ENCODE assay signal across 16 cellular contexts in the genomic region with DNA sequence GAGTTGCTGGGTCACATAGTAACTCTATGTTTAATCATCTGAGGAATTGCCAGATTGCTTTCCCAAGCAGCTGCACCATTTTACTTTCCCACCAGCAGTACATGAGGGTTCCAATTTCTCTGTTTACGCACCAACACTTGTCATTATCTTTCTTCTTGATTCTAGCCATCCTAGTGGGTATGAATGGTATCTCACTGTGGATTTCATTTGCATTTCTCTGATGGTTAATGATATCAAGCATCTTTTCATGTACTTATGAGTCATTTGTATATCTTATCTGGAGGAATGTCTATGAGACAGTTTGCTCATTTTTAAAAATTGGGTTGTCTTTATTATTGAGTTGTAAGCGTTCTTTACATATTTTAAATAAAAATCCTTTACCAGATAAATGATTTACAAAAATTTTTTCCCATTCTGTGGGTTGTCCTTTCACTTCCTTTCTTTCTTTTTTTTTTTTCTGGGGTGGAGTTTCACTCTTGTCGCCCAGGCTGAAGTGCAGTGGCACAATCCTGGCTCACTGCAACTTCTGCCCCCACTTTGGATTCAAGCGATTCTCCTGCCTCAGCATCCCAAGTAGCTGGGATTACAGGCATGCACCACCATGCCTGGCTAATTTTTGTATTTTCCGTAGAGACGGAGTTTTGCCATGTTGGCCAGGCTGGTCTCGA.
"Had no signal": no experiment of that assay in that cellular context is flagged by ENCODE, and none has a peak within 500 bp of the region (broad histone marks: within the 10 kb centered on the region; RNA-seq: fewer than 3 reads in every experiment).

No MANE protein-coding gene starts in this region.

- H3K27ac Mint-ChIP-seq: activated B cell treated with CpG ODN at 0.5 μM for 24 hours; activated CD4-positive, alpha-beta T cell treated with anti-CD3 and anti-CD28 coated beads, Interleukin-2, amount 10 ng/mL, durations not matched to agents 7 days and 5 days; activated naive CD4-positive, alpha-beta T cell treated with anti-CD3 and anti-CD28 coated beads, Interleukin-2, amount 10 ng/mL, durations not matched to agents 7 days and 5 days; activated T-helper 2 cell treated with anti-CD3 and anti-CD28 coated beads, Interferon-gamma antibody, Interleukin-2, Interleukin-4, amounts not matched to agents 10 μg/mL and 5 μg/mL and 100 μg/mL, durations not matched to agents 14 hours and 24 hours and 36 hours; memory B cell; natural killer cell had no signal

- H3K4me1 Mint-ChIP-seq: memory B cell, natural killer cell had no signal

- H3K27me3 Mint-ChIP-seq: activated B cell treated with CpG ODN at 0.5 μM for 24 hours; activated CD4-positive, alpha-beta T cell treated with anti-CD3 and anti-CD28 coated beads, Interleukin-2, amount 10 ng/mL, durations not matched to agents 7 days and 5 days; memory B cell had no signal

- H3K4me3 ChIP-seq: cardiac muscle cell, sigmoid colon, spleen, thoracic aorta had no signal

- H3K27ac ChIP-seq: cardiac muscle cell, neutrophil, parathyroid adenoma, sigmoid colon, spleen, thoracic aorta had no signal

- H3K4me3 Mint-ChIP-seq: activated B cell treated with CpG ODN at 0.5 μM for 24 hours; activated CD4-positive, alpha-beta T cell treated with anti-CD3 and anti-CD28 coated beads, Interleukin-2, amount 10 ng/mL, durations not matched to agents 7 days and 5 days; activated naive CD4-positive, alpha-beta T cell treated with anti-CD3 and anti-CD28 coated beads, Interleukin-2, amount 10 ng/mL, durations not matched to agents 7 days and 5 days; memory B cell; natural killer cell had no signal

- DNase-seq: activated B cell treated with CpG ODN at 0.5 μM for 24 hours; activated CD4-positive, alpha-beta T cell treated with anti-CD3 and anti-CD28 coated beads, Interleukin-2, amount 10 ng/mL, durations not matched to agents 7 days and 5 days; activated naive CD4-positive, alpha-beta T cell treated with anti-CD3 and anti-CD28 coated beads, Interleukin-2, amount 10 ng/mL, durations not matched to agents 7 days and 5 days; activated T-cell treated with anti-CD3 and anti-CD28 coated beads for 4 hours; hypothalamus; left ventricle myocardium superior; natural killer cell; sigmoid colon; spleen had no signal

- H3K9me3 Mint-ChIP-seq: activated B cell treated with CpG ODN at 0.5 μM for 24 hours; activated CD4-positive, alpha-beta T cell treated with anti-CD3 and anti-CD28 coated beads, Interleukin-2, amount 10 ng/mL, durations not matched to agents 7 days and 5 days; activated naive CD4-positive, alpha-beta T cell treated with anti-CD3 and anti-CD28 coated beads, Interleukin-2, amount 10 ng/mL, durations not matched to agents 7 days and 5 days; activated T-helper 2 cell treated with anti-CD3 and anti-CD28 coated beads, Interferon-gamma antibody, Interleukin-2, Interleukin-4, amounts not matched to agents 10 μg/mL and 5 μg/mL and 100 μg/mL, durations not matched to agents 14 hours and 24 hours and 36 hours; memory B cell; natural killer cell had no signal

- H3K36me3 Mint-ChIP-seq: activated naive CD4-positive, alpha-beta T cell treated with anti-CD3 and anti-CD28 coated beads, Interleukin-2, amount 10 ng/mL, durations not matched to agents 7 days and 5 days; natural killer cell had no signal

- H3K27me3 ChIP-seq: cardiac muscle cell, neutrophil, sigmoid colon, spleen had no signal

- ATAC-seq: esophagus mucosa, left ventricle myocardium superior, natural killer cell had no signal

- H3K9me3 ChIP-seq: neutrophil, sigmoid colon, spleen, thoracic aorta had no signal

- H3K36me3 ChIP-seq: cardiac muscle cell, neutrophil, sigmoid colon, spleen, thoracic aorta had no signal

- H3K4me1 ChIP-seq: parathyroid adenoma, sigmoid colon, spleen had no signal
